In the genomic region with DNA sequence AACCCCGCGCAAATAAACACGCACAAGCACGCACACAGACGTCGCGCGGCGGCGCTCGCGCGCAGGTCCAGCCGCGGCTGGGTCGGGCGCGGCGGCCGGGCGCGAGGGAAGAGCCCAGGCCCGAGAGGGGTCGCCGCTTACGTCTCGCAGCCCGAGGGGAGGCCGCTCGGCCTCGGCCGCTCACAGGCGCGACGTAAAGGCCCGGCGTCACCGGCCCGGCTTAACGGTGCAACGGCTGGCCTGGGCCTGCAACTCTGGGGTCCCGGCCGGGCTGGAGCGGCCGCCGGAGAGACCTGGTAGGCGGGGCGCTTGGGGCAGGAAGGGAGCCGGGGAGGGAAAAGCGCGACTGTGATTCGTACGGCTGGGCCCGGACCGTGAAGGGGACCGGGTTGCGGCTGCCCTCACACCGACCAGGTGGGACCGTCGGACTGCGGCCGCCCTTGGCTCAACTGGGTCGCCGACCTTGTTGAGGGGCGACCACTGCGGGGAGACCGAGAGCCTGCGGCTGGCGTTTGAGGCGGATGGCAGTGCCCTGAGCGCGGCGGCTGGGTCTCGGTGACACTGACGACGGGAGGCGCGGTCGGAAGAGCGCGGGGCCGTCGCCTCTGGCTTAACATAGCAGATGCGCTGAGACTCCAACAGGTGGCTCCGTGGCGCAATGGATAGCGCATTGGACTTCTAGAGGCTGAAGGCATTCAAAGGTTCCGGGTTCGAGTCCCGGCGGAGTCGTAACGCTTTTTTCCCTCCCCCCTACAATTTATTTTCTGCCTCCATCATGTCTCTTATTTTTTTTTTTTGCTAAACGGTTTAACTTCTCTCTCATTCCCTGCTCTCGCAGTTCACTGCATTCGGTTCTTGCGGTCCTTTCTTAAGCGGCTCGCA, we compare ENCODE assay signal across 8 cellular contexts. TPM values are rescaled to one million over a fixed set of nuclear protein-coding genes. Genes with fewer than 3 reads are reported as not detected.
DNase-seq lines count a peak whose midpoint lies in the region; ATAC-seq and TF ChIP-seq lines count a peak whose summit lies in the region.

No MANE protein-coding gene starts in this region.

- H3K4me3 ChIP-seq in GM12864 (ENCODE audit: low read depth, low read length) (peak overlapping the region; percentile 86), thymus (ENCODE audit: low read length) (peak overlapping the region; percentile 93)

- no peaks in the 10 kb centered on the region for H3K27me3 Mint-ChIP-seq in activated naive CD8-positive, alpha-beta T cell
- H3K27me3 Mint-ChIP-seq in osteocyte (ENCODE audit: unreplicated experiment) = no peaks in the 10 kb centered on the region

- H3K9me3 Mint-ChIP-seq in activated naive CD8-positive, alpha-beta T cell (ENCODE audit: low read depth) = no peaks in the 10 kb centered on the region
- no peaks in the 10 kb centered on the region for H3K9me3 Mint-ChIP-seq in osteocyte (ENCODE audit: unreplicated experiment)

- H3K4me1 ChIP-seq in thymus (ENCODE audit: control insufficient read depth, insufficient read depth, low read length) = peaks cover 6% of the 10 kb centered on the region

- under 1% methylated on average over 94 of the region's 99 CpGs for WGBS in thymus

- H3K4me3 Mint-ChIP-seq in activated naive CD8-positive, alpha-beta T cell = peak overlapping the region; percentile 92
- peak overlapping the region; percentile 97 for H3K4me3 Mint-ChIP-seq in osteocyte (ENCODE audit: unreplicated experiment)

- peak overlapping the region; percentile 96 for H3K27ac ChIP-seq in thymus (ENCODE audit: low read depth)

- H3K27ac Mint-ChIP-seq in activated naive CD8-positive, alpha-beta T cell = peak overlapping the region; percentile 94
- H3K27ac Mint-ChIP-seq in osteocyte (ENCODE audit: unreplicated experiment) = peak overlapping the region; percentile 98

- TF ChIP-seq CTCF in GM12864 (IDR thresholded peaks at IDR 0.05; ENCODE audit: low read depth, low read length, missing control alignments) (no peak), osteocyte (IDR thresholded peaks at IDR 0.05) (no peak)

- no peaks in the 10 kb centered on the region for H3K36me3 ChIP-seq in thymus (ENCODE audit: control insufficient read depth, insufficient read depth)

- intact Hi-C loops in Right ventricle myocardium inferior (cut with DNase I) = loop anchor here (2.0 to 5.0 kb wide), 3 partner anchors 166 to 500 kb away; a partner anchor contains a TSS

- no peaks in the 10 kb centered on the region for H3K9me3 ChIP-seq in thymus (ENCODE audit: control insufficient read depth)

- H3K4me1 Mint-ChIP-seq in activated naive CD8-positive, alpha-beta T cell (ENCODE audit: low read depth) = peaks cover 21% of the 10 kb centered on the region
- H3K4me1 Mint-ChIP-seq in osteocyte (ENCODE audit: unreplicated experiment) = peaks cover 19% of the 10 kb centered on the region

- no peaks in the 10 kb centered on the region for H3K36me3 Mint-ChIP-seq in activated naive CD8-positive, alpha-beta T cell
- no peaks in the 10 kb centered on the region for H3K36me3 Mint-ChIP-seq in osteocyte (ENCODE audit: unreplicated experiment)

- ATAC-seq in HG02623 (IDR thresholded peaks at IDR 0.05; ENCODE audit: unreplicated experiment) = peak; percentile 57
- ATAC-seq in SK-N-SH treated with all-trans-retinoic acid at 6 μM for 48 hours = peak; percentile 66
- ATAC-seq in Right ventricle myocardium inferior = peak; percentile 87

- no peaks in the 10 kb centered on the region for H3K27me3 ChIP-seq in thymus (ENCODE audit: control insufficient read depth, insufficient read depth)

- DNase-seq in GM12864 (ENCODE audit: low read depth) = peak; percentile 75
- peak; percentile 83 for DNase-seq in NCI-H1092 (lab: John Stamatoyannopoulos, UW)
- peak; percentile 92 for DNase-seq in Right ventricle myocardium inferior (ENCODE audit: missing footprints)
- DNase-seq in osteocyte (ENCODE audit: extremely low spot score, unreplicated experiment) = peak; percentile 94

TF ChIP-seq in SK-N-SH treated with all-trans-retinoic acid at 6 μM for 48 hours, 23 proteins besides CTCF, POLR2A, EP300 and RAD21:
- TF ChIP-seq ISL1 (CRISPR knock-in tag; IDR thresholded peaks at IDR 0.05) (no peak), SNAI2 (CRISPR knock-in tag; IDR thresholded peaks at IDR 0.05) (peak; percentile 91)
TF ChIP-seq in SK-N-SH treated with all-trans-retinoic acid at 6 μM for 48 hours: peak in this region for 1.

RNA-seq across cellular contexts. Expression of a gene that starts 31.8 kb away (rescaled TPM):
- total RNA-seq in Right ventricle myocardium inferior (34.8 TPM), osteocyte (48.0 and 49.4 TPM in 2 replicates)
- polyA plus RNA-seq in thymus = 80.6 TPM

Comparison
In these comparisons a context has a peak if more than half of its experiments do, and no peak if none do; other contexts are left out.
1. Peak in every context shown above with its lines: DNase-seq, ATAC-seq, H3K4me3 ChIP-seq and H3K27ac ChIP-seq.